In the genomic region with DNA sequence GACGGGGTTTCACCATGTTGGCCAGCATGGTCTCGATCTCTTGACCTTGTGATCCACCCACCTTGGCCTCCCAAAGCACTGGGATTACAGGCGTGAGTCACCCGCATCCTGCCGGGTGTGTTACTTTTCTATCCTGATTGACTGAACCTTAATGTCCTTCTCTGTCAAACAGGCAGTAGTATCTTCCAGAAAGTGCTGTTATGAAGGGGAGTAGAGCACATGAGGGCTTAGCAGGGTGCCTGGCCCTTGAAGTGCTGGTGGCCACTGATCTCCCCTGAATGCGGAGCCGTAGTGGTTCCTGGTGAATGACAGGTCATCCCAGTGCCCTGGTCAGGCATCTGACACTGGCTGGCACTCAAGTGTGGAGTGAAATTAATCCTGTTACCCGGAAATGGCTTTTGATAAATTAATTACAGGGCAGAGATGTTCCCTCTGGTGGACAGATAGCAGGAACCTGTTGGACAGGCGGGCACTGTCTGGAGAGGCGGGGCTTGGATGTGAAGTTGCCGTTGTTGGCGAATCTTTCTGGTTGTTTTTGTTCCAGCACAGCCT, we compare ENCODE assay signal across 8 cellular contexts. TPM values are rescaled to one million over a fixed set of nuclear protein-coding genes. Genes with fewer than 3 reads are reported as not detected.
DNase-seq lines count a peak whose midpoint lies in the region; ATAC-seq, FAIRE-seq and TF ChIP-seq lines count a peak whose summit lies in the region.

No MANE protein-coding gene starts in this region.

- no peaks in the 10 kb centered on the region for H3K36me3 ChIP-seq in liver (ENCODE audit: control insufficient read depth in 4 of 4, insufficient read depth in 3 of 4, low read depth in 1 of 4, low read length in 3 of 4)
- peaks cover 5 to 21% of the 10 kb centered on the region in 2 experiments; a peak in 4 of 5 replicates for H3K36me3 ChIP-seq in HepG2 (replicated peaks in 1 of 2; ENCODE audit: control insufficient read depth in 1 of 2, insufficient read depth in 2 of 2, low read length in 2 of 2)
- peaks cover 58% of the 10 kb centered on the region for H3K36me3 ChIP-seq in K562 (ENCODE audit: control insufficient read depth, insufficient read depth, low read length)
- H3K36me3 ChIP-seq in vagina = no peaks in the 10 kb centered on the region

- TF ChIP-seq EP300 in HepG2 (IDR thresholded peaks at IDR 0.05; ENCODE audit: low read depth in 2 of 2, low read length in 2 of 2) (no peak), HepG2 (CRISPR knock-in tag; IDR thresholded peaks at IDR 0.05; ENCODE audit: borderline replicate concordance) (no peak), K562 (IDR thresholded peaks at IDR 0.05; ENCODE audit: low read length) (no peak)

- in situ Hi-C loops in HepG2 (cut with HindIII; ENCODE audit: extremely low pct_ligation_motif_present, low pct_unique_long_range_greater_than_20kb) = no loop called here
- in situ Hi-C loops in K562 (cut with MboI) = no loop called here

- peaks cover 8% of the 10 kb centered on the region for H3K9me1 ChIP-seq in K562 (ENCODE audit: control insufficient read depth, insufficient read depth, low read length)

- H2AFZ ChIP-seq in HepG2 (ENCODE audit: low read length) = no peak overlapping the region
- H2AFZ ChIP-seq in K562 (ENCODE audit: low read depth, low read length) = no peak overlapping the region

- POLR2A ChIA-PET in HepG2 (lab: Yijun Ruan, JAX) (interaction anchor here (0.5 kb wide), 1 partner anchor 265 kb away, joined by 3 read pairs; no protein-coding TSS in a partner anchor), K562 (lab: Yijun Ruan, JAX) (interaction anchor here (0.8 kb wide), 1 partner anchor 9 kb away, joined by 3 read pairs; no protein-coding TSS in a partner anchor), GM10248 (lab: Yijun Ruan, JAX) (no interaction called here)

- H3K4me2 ChIP-seq in HepG2 (ENCODE audit: low read depth, low read length) = no peak overlapping the region
- H3K4me2 ChIP-seq in K562 (ENCODE audit: insufficient read depth, low read length) = no peak overlapping the region

- H3K9ac ChIP-seq in liver (ENCODE audit: low read depth in 1 of 2, low read length in 2 of 2) (no peak overlapping the region), HepG2 (ENCODE audit: insufficient read depth, low read depth, low read length) (no peak overlapping the region), K562 (ENCODE audit: insufficient read depth in 1 of 2, low read depth in 2 of 2, low read length in 2 of 2) (peak overlapping the region in 1 of 2 experiments; percentile 77; a peak in 1 of 4 replicates)

- TF ChIP-seq POLR2A in HepG2 (IDR thresholded peaks at IDR 0.05; ENCODE audit: insufficient read depth in 1 of 2, low read depth in 2 of 2, low read length in 2 of 2) = no peak
- TF ChIP-seq POLR2A in K562 (conservative IDR thresholded peaks at IDR 0.05) = no peak
- TF ChIP-seq POLR2A in vagina (IDR thresholded peaks at IDR 0.05) = no peak

- H3K4me3 ChIP-seq in liver (ENCODE audit: low read depth in 1 of 3, low read length in 3 of 3) (no peak overlapping the region), HepG2 (replicated peaks in 1 of 3; ENCODE audit: insufficient read depth in 1 of 3, low read depth in 2 of 3, low read length in 3 of 3) (no peak overlapping the region), K562 (no peak overlapping the region), vagina (peak overlapping the region; percentile 13 to 31)

- TF ChIP-seq CTCF in liver (IDR thresholded peaks at IDR 0.05; ENCODE audit: low read depth, low read length, missing input control) (peak; percentile 59), HepG2 (CRISPR knock-in tag; IDR thresholded peaks at IDR 0.05) (no peak), K562 (IDR thresholded peaks at IDR 0.05 in 2 of 3, conservative IDR thresholded peaks at IDR 0.05 in 1 of 3; ENCODE audit: insufficient read depth in 2 of 3, low read depth in 1 of 3, low read length in 3 of 3) (no peak), vagina (IDR thresholded peaks at IDR 0.05) (no peak), GM10248 (IDR thresholded peaks at IDR 0.05; ENCODE audit: control extremely low read depth, extremely low read depth, low read depth, missing control alignments) (no peak)

- ATAC-seq in HepG2 = no peak
- ATAC-seq in K562 = no peak
- ATAC-seq in HG02610 (IDR thresholded peaks at IDR 0.05; ENCODE audit: unreplicated experiment) = no peak

- H3K27me3 ChIP-seq in liver (ENCODE audit: control insufficient read depth in 4 of 4, insufficient read depth in 4 of 4, low read length in 3 of 4) (no peaks in the 10 kb centered on the region), HepG2 (ENCODE audit: control insufficient read depth in 1 of 2, insufficient read depth in 2 of 2, low read length in 2 of 2) (no peaks in the 10 kb centered on the region), K562 (ENCODE audit: control insufficient read depth in 2 of 2, insufficient read depth in 2 of 2, low read length in 2 of 2) (no peaks in the 10 kb centered on the region), vagina (no peaks in the 10 kb centered on the region)

- TF ChIP-seq RAD21 in liver (IDR thresholded peaks at IDR 0.05) = peak; percentile 74 to 76
- no peak for TF ChIP-seq RAD21 in HepG2 (CRISPR knock-in tag; IDR thresholded peaks at IDR 0.05)
- no peak for TF ChIP-seq RAD21 in K562 (CRISPR knock-in tag; conservative IDR thresholded peaks at IDR 0.05 in 1 of 2, IDR thresholded peaks at IDR 0.05 in 1 of 2)

- no peak for FAIRE-seq in HepG2 (lab: Jason Lieb, UNC)
- FAIRE-seq in K562 (lab: Jason Lieb, UNC) = no peak

- intact Hi-C loops in HepG2 (cut with micrococcal nuclease; ENCODE audit: unreplicated experiment) = no loop called here
- intact Hi-C loops in K562 (cut with micrococcal nuclease) = no loop called here
- intact Hi-C loops in vagina (cut with DNase I) = no loop called here

- CTCF ChIA-PET in HepG2 (lab: Yijun Ruan, JAX; ENCODE audit: low intra/inter-chr PET ratio, low total read pairs) = no interaction called here
- CTCF ChIA-PET in K562 (lab: Yijun Ruan, JAX; ENCODE audit: low intra/inter-chr PET ratio) = no interaction called here
- CTCF ChIA-PET in GM10248 (lab: Yijun Ruan, JAX) = interaction anchor here (0.8 kb wide), 1 partner anchor 10 kb away, joined by 3 read pairs; no protein-coding TSS in a partner anchor

- BruUV-seq in HepG2 (replicated peaks; lab: Mats Ljungman, UMichigan) = no TSS peak
- no TSS peak for BruUV-seq in K562 (replicated peaks; lab: Mats Ljungman, UMichigan)

- H3K27ac ChIP-seq in liver (ENCODE audit: low read depth in 1 of 2, low read length in 2 of 2) = peak overlapping the region; percentile 38 to 84
- no peak overlapping the region for H3K27ac ChIP-seq in HepG2 (ENCODE audit: extremely low read length, insufficient read depth, low read length)
- no peak overlapping the region; the same call in 2 of the 3 replicates for H3K27ac ChIP-seq in K562 (ENCODE audit: extremely low read depth, low read depth, low read length)
- peak overlapping the region; percentile 55 for H3K27ac ChIP-seq in vagina

- peaks cover 97% of the 10 kb centered on the region for H3K79me2 ChIP-seq in HepG2 (ENCODE audit: insufficient read depth, low read length)
- H3K79me2 ChIP-seq in K562 (ENCODE audit: control insufficient read depth, insufficient read depth, low read length) = peaks cover 98% of the 10 kb centered on the region

- H3K4me1 ChIP-seq in liver (ENCODE audit: control insufficient read depth in 4 of 4, insufficient read depth in 4 of 4, low read length in 3 of 4) = peaks cover 30 to 66% (median 52%) of the 10 kb centered on the region in 4 donors
- peaks cover 71% of the 10 kb centered on the region for H3K4me1 ChIP-seq in HepG2 (ENCODE audit: insufficient read depth, low read length)
- peaks cover 13 to 20% of the 10 kb centered on the region in 2 experiments; a peak in 4 of 5 replicates for H3K4me1 ChIP-seq in K562 (replicated peaks in 1 of 2; ENCODE audit: control insufficient read depth in 2 of 2, insufficient read depth in 2 of 2, low read length in 2 of 2)
- H3K4me1 ChIP-seq in vagina = peaks cover 92% of the 10 kb centered on the region

- 38% methylated on average over 12 of the region's 12 CpGs for WGBS in liver
- WGBS in HepG2 (ENCODE audit: low lambda C conversion rate) = 95% methylated on average over 11 of the region's 12 CpGs
- WGBS in K562 (ENCODE audit: insufficient coverage, low coverage, missing lambda C conversion rate) = 76% methylated on average over 12 of the region's 12 CpGs

- no peaks in the 10 kb centered on the region for H3K9me3 ChIP-seq in liver (ENCODE audit: control insufficient read depth in 4 of 4, low read length in 3 of 4)
- H3K9me3 ChIP-seq in HepG2 (ENCODE audit: low read length) = no peaks in the 10 kb centered on the region
- H3K9me3 ChIP-seq in K562 (replicated peaks; ENCODE audit: control insufficient read depth, insufficient read depth, low read depth, low read length) = no peaks in the 10 kb centered on the region
- no peaks in the 10 kb centered on the region for H3K9me3 ChIP-seq in vagina

- H4K20me1 ChIP-seq in HepG2 (ENCODE audit: insufficient read depth, low read length) = peaks cover 90% of the 10 kb centered on the region
- H4K20me1 ChIP-seq in K562 (replicated peaks; ENCODE audit: control insufficient read depth, insufficient read depth, low read length) = peaks cover 49% of the 10 kb centered on the region

- DNase-seq in HepG2 (ENCODE audit: low spot score) = no peak
- no peak for DNase-seq in K562 (ENCODE audit: extremely low read depth in 1 of 4, low spot score in 3 of 4)
- peak; percentile 69 for DNase-seq in left kidney (ENCODE audit: low read depth, low spot score)
- DNase-seq in vagina (ENCODE audit: extremely low spot score in 2 of 2) = no peak
- no peak for DNase-seq in NCI-H1436 treated with DMSO at 0.1 percent for 48 hours (lab: John Stamatoyannopoulos, UW)
- DNase-seq in GM10248 (ENCODE audit: extremely low spot score) = no peak

RNA-seq across cellular contexts. Expression of a gene that starts 28.4 kb away (rescaled TPM):
- total RNA-seq in liver (10 to 100 TPM; 29.3 to 44.3 TPM), HepG2 (2016; rRNA removed; fragmentation: Illumina TruSeq; extraction: Trizol) (37.4 TPM in 2 replicates), K562 (2014; rRNA removed) (30.9 and 31.7 TPM in 2 replicates), K562 (2014; rRNA removed; fragmentation: Illumina TruSeq; extraction: Trizol) (31.7 and 32.1 TPM in 2 replicates), K562 (2015; rRNA removed; fragmentation: Illumina TruSeq; extraction: Trizol) (24.6 and 24.7 TPM in 2 replicates), K562 (2021) (125 and 126 TPM in 2 replicates), vagina (116 TPM)
- polyA plus RNA-seq in liver (10 to 100 TPM; 10.3 to 24.7 TPM), HepG2 (2011; rRNA removed) (18.9 and 20.8 TPM in 2 replicates), K562 (2011; rRNA removed) (20.1 and 25.4 TPM in 2 replicates), K562 (2014; fragmentation: Illumina TruSeq; extraction: Trizol) (51.4 and 64.0 TPM in 2 replicates), K562 (2014; fragmentation: Nextera tagmentation; extraction: Ambion mirVana) (under 1 TPM; 0.34 to 0.77 TPM), K562 (2014; rRNA removed) (33.7 and 37.5 TPM in 2 replicates)
- total RNA-seq in HepG2 (2016; cell fraction: cytosol; rRNA removed; fragmentation: Illumina TruSeq; extraction: Trizol; ENCODE audit: low read depth) = 20.7 and 24.3 TPM in 2 replicates
- 27.7 and 37.0 TPM in 2 replicates for total RNA-seq in HepG2 (2016; cell fraction: insoluble cytoplasmic fraction; rRNA removed; fragmentation: Illumina TruSeq; extraction: Trizol)
- 20.9 TPM in 2 replicates for total RNA-seq in HepG2 (2016; cell fraction: membrane; rRNA removed; fragmentation: Illumina TruSeq; extraction: Trizol)
- total RNA-seq in HepG2 (2016; cell fraction: nucleus; rRNA removed; fragmentation: Illumina TruSeq; extraction: Trizol) = 41.7 and 49.5 TPM in 2 replicates
- polyA plus RNA-seq in HepG2 (2011; cell fraction: cytosol; rRNA removed) = 11.9 and 12.5 TPM in 2 replicates
- polyA plus RNA-seq in HepG2 (2011; cell fraction: nucleus; rRNA removed) = 87.0 and 122 TPM in 2 replicates
- 55.6 and 57.4 TPM in 2 replicates for polyA plus RNA-seq in HepG2 (2012)
- polyA plus RNA-seq in HepG2 (2016; cell fraction: cytosol; fragmentation: Illumina TruSeq; extraction: Trizol; ENCODE audit: low read depth) = 4.0 TPM in 2 replicates
- polyA plus RNA-seq in HepG2 (2016; cell fraction: insoluble cytoplasmic fraction; fragmentation: Illumina TruSeq; extraction: Trizol; ENCODE audit: low read depth) = 25.0 and 33.7 TPM in 2 replicates
- 8.5 and 10.2 TPM in 2 replicates for polyA plus RNA-seq in HepG2 (2016; cell fraction: membrane; fragmentation: Illumina TruSeq; extraction: Trizol; ENCODE audit: low read depth)
- polyA plus RNA-seq in HepG2 (2016; cell fraction: nucleus; fragmentation: Illumina TruSeq; extraction: Trizol; ENCODE audit: insufficient read depth, low read depth) = 100 and 106 TPM in 2 replicates
- polyA minus RNA-seq in HepG2 (2011; rRNA and poly(A)+ RNA removed; ENCODE audit: low replicate concordance) = 72.0 and 116 TPM in 2 replicates
- 23.3 and 31.5 TPM in 2 replicates for polyA minus RNA-seq in HepG2 (2011; cell fraction: cytosol; rRNA and poly(A)+ RNA removed)
- polyA minus RNA-seq in HepG2 (2011; cell fraction: nucleus; rRNA and poly(A)+ RNA removed) = 52.6 and 56.1 TPM in 2 replicates
- 283 and 387 TPM in 2 replicates for total RNA-seq in K562 (2011; cell fraction: chromatin; rRNA removed; ENCODE audit: low replicate concordance)
- 121 and 133 TPM in 2 replicates for total RNA-seq in K562 (2011; cell fraction: nucleolus; rRNA removed)
- 150 and 188 TPM in 2 replicates for total RNA-seq in K562 (2011; cell fraction: nucleoplasm; rRNA removed)
- polyA plus RNA-seq in K562 (2011; cell fraction: cytosol; rRNA removed) = 16.5 and 20.1 TPM in 2 replicates
- 66.4 and 83.2 TPM in 2 replicates for polyA plus RNA-seq in K562 (2011; cell fraction: nucleus; rRNA removed)
- 56.0 and 68.0 TPM in 2 replicates for polyA plus RNA-seq in K562 (2012)
- polyA minus RNA-seq in K562 (2011; rRNA and poly(A)+ RNA removed) = 49.8 and 53.3 TPM in 2 replicates
- polyA minus RNA-seq in K562 (2011; cell fraction: cytosol; rRNA and poly(A)+ RNA removed) = 36.5 and 47.7 TPM in 2 replicates
- polyA minus RNA-seq in K562 (2011; cell fraction: nucleus; rRNA and poly(A)+ RNA removed) = 26.8 and 39.9 TPM in 2 replicates

Comparison
In these comparisons a context has a peak if more than half of its experiments do, and no peak if none do; other contexts are left out.
1. H3K27ac ChIP-seq: peak in liver (2 of 2) and vagina (single experiment); none in HepG2 (single experiment) and K562 (single experiment).
2. H3K4me3 ChIP-seq: peak in vagina (2 of 2); none in liver (0 of 3), HepG2 (0 of 3) and K562 (single experiment).